ENCODE assay signal across 21 cellular contexts in the genomic region with DNA sequence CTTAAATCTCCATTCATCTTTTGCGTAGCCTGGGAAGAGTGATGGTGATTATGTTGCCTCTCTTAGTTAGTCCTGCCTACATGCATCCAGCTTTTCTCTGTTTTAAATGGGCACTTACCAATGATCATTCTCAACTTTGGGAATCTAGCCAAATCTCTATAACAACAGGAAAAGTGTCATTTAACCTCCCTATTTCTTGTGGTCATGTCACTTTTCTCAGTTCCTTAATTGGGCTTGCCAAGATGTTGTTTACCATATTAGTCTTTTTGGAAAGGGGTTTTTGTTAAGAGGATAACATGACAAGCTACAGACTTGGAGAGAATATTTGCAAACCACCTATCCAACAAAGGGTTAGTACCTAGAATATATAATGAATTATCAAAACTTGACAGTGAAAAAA. TPM values are rescaled to one million over a fixed set of nuclear protein-coding genes. Genes with fewer than 3 reads are reported as not detected.
A peak's percentile ranks its signal among the peaks of the same experiment; 100 is the strongest.
DNase-seq lines count a peak whose midpoint lies in the region; ATAC-seq and TF ChIP-seq lines count a peak whose summit lies in the region.
"Had no signal": no experiment of that assay in that cellular context is flagged by ENCODE, and none has a peak within 500 bp of the region (broad histone marks: within the 10 kb centered on the region; RNA-seq: fewer than 3 reads in every experiment).

No MANE protein-coding gene starts in this region.

- peak overlapping the region; percentile 15 to 90 (median 54) for H3K27ac Mint-ChIP-seq in IgD-negative memory B cell
- H3K27ac Mint-ChIP-seq: activated CD4-positive, alpha-beta memory T cell treated with anti-CD3 and anti-CD28 coated beads for 36 hours; activated naive CD8-positive, alpha-beta T cell treated with anti-CD3 and anti-CD28 coated beads for 36 hours; CD4-positive, alpha-beta T cell; stimulated activated naive CD8-positive, alpha-beta T cell treated with anti-CD3 and anti-CD28 coated beads, Interleukin-15, Interleukin-2, amounts not matched to agents 100 ng/mL and 50 ng/mL, for 24 hours had no signal

- H3K4me1 Mint-ChIP-seq in IgD-negative memory B cell: peaks cover 24 to 34% (median 31%) of the 10 kb centered on the region in 3 donors

- H2AFZ ChIP-seq in OCI-LY3 (ENCODE audit: low read depth, low read length): no peak overlapping the region

- no peak overlapping the region for H3K9ac ChIP-seq in OCI-LY3 (ENCODE audit: low read length)

- H3K4me3 Mint-ChIP-seq in IgD-negative memory B cell: peak overlapping the region; percentile 10 to 65 (median 26)
- H3K4me3 Mint-ChIP-seq: activated CD4-positive, alpha-beta memory T cell treated with anti-CD3 and anti-CD28 coated beads for 36 hours; activated naive CD8-positive, alpha-beta T cell treated with anti-CD3 and anti-CD28 coated beads for 36 hours; CD4-positive, alpha-beta T cell; stimulated activated naive CD8-positive, alpha-beta T cell treated with anti-CD3 and anti-CD28 coated beads, Interleukin-15, Interleukin-2, amounts not matched to agents 100 ng/mL and 50 ng/mL, for 24 hours had no signal

- no peak for ATAC-seq in GM19395 (IDR thresholded peaks at IDR 0.05; ENCODE audit: unreplicated experiment)
- ATAC-seq in left lobe of liver: no peak
- no peak for ATAC-seq in stimulated activated naive CD8-positive, alpha-beta T cell treated with anti-CD3 and anti-CD28 coated beads, Interleukin-15, Interleukin-2, amounts not matched to agents 100 U/mL and 50 U/mL, for 24 hours

- H3K4me1 ChIP-seq in OCI-LY3 (ENCODE audit: low read length): peaks cover 34% of the 10 kb centered on the region
- H3K4me1 ChIP-seq: esophagus squamous epithelium had no signal

- H3K4me2 ChIP-seq in OCI-LY3 (ENCODE audit: low read length): peak overlapping the region; percentile 44

- DNase-seq in DMS79 treated with DMSO at 0.1 percent for 48 hours (lab: John Stamatoyannopoulos, UW) (peak; percentile 69), lung microvascular endothelial cell (ENCODE audit: low read depth in 2 of 2) (peak; percentile 48 to 52), left lobe of liver (ENCODE audit: low spot score) (no peak)
- DNase-seq in stimulated activated naive CD8-positive, alpha-beta T cell treated with anti-CD3 and anti-CD28 coated beads, Interleukin-15, Interleukin-2, amounts not matched to agents 100 U/mL and 50 U/mL, for 24 hours: no peak
- DNase-seq: activated CD4-positive, alpha-beta memory T cell treated with anti-CD3 and anti-CD28 coated beads for 36 hours; activated naive CD8-positive, alpha-beta T cell treated with anti-CD3 and anti-CD28 coated beads for 36 hours; activated T-cell treated with anti-CD3 and anti-CD28 coated beads, Interleukin-2, amount 50 U/mL, for 48 hours; esophagus squamous epithelium; heart left ventricle; mesenchymal stem cell; NK-92 treated with Interleukin-12 subunit alpha and Interleukin-12 subunit beta, amount 100 ng/mL, for 24 hours; upper lobe of left lung had no signal

- no peaks in the 10 kb centered on the region for H3K79me2 ChIP-seq in OCI-LY3 (ENCODE audit: low read length)

- no peaks in the 10 kb centered on the region for H3K36me3 Mint-ChIP-seq in IgD-negative memory B cell
- H3K36me3 Mint-ChIP-seq: activated CD4-positive, alpha-beta memory T cell treated with anti-CD3 and anti-CD28 coated beads for 36 hours; activated naive CD8-positive, alpha-beta T cell treated with anti-CD3 and anti-CD28 coated beads for 36 hours had no signal

- H3K9me3 Mint-ChIP-seq in IgD-negative memory B cell: no peaks in the 10 kb centered on the region
- H3K9me3 Mint-ChIP-seq: activated CD4-positive, alpha-beta memory T cell treated with anti-CD3 and anti-CD28 coated beads for 36 hours; activated naive CD8-positive, alpha-beta T cell treated with anti-CD3 and anti-CD28 coated beads for 36 hours; CD4-positive, alpha-beta T cell; stimulated activated naive CD8-positive, alpha-beta T cell treated with anti-CD3 and anti-CD28 coated beads, Interleukin-15, Interleukin-2, amounts not matched to agents 100 ng/mL and 50 ng/mL, for 24 hours had no signal

- H3K27ac ChIP-seq in OCI-LY3 (ENCODE audit: low read length): no peak overlapping the region

- no peak overlapping the region for H3K4me3 ChIP-seq in OCI-LY3 (ENCODE audit: low read length)
- H3K4me3 ChIP-seq: esophagus squamous epithelium, heart left ventricle, upper lobe of left lung had no signal

- peaks cover 7% of the 10 kb centered on the region for H3K27me3 Mint-ChIP-seq in IgD-negative memory B cell

- no peaks in the 10 kb centered on the region for H4K20me1 ChIP-seq in OCI-LY3 (ENCODE audit: insufficient read depth, low read length)

- H3K9me3 ChIP-seq in OCI-LY3 (ENCODE audit: insufficient read depth, low read length): no peaks in the 10 kb centered on the region
- H3K9me3 ChIP-seq: esophagus squamous epithelium, heart left ventricle, upper lobe of left lung had no signal

- H3K36me3 ChIP-seq in OCI-LY3 (replicated peaks; ENCODE audit: low read depth, low read length): no peaks in the 10 kb centered on the region
- H3K36me3 ChIP-seq: esophagus squamous epithelium, heart left ventricle, upper lobe of left lung had no signal

- H3K27me3 ChIP-seq in OCI-LY3 (ENCODE audit: low read depth, low read length): no peaks in the 10 kb centered on the region
- H3K27me3 ChIP-seq: upper lobe of left lung had no signal

- no peak for TF ChIP-seq CTCF in OCI-LY3 (IDR thresholded peaks at IDR 0.05; ENCODE audit: low read depth, low read length)

RNA-seq across cellular contexts. Expression of a gene that starts 15.6 kb away (rescaled TPM):
- polyA plus RNA-seq in IgD-negative memory B cell: not detected
- total RNA-seq in lung microvascular endothelial cell: 0.99 and 1.7 TPM in 2 replicates
- 1.1 TPM for total RNA-seq in left lobe of liver
- total RNA-seq: activated CD4-positive, alpha-beta memory T cell treated with anti-CD3 and anti-CD28 coated beads for 36 hours; activated naive CD8-positive, alpha-beta T cell treated with anti-CD3 and anti-CD28 coated beads for 36 hours; Daoy; H4; SK-MEL-5 had no signal
- polyA plus RNA-seq: neural cell had no signal

RNA-seq across cellular contexts. Expression of a gene that starts 19.0 kb away (rescaled TPM):
- 0.60 TPM for polyA plus RNA-seq in IgD-negative memory B cell
- total RNA-seq in lung microvascular endothelial cell: not detected in 2 replicates
- 442 TPM for total RNA-seq in left lobe of liver
- total RNA-seq: activated CD4-positive, alpha-beta memory T cell treated with anti-CD3 and anti-CD28 coated beads for 36 hours; activated naive CD8-positive, alpha-beta T cell treated with anti-CD3 and anti-CD28 coated beads for 36 hours; Daoy; SK-MEL-5 had no signal
- polyA plus RNA-seq: neural cell had no signal

RNA-seq across cellular contexts. Expression of a gene that starts 51.8 kb away (rescaled TPM):
- polyA plus RNA-seq in IgD-negative memory B cell: 3.4 TPM
- total RNA-seq in lung microvascular endothelial cell (0.22 and 1.2 TPM in 2 replicates), left lobe of liver (2.5 TPM)
- total RNA-seq: Daoy, H4, SK-MEL-5 had no signal
- polyA plus RNA-seq: neural cell had no signal

RNA-seq across cellular contexts. Expression of a gene that starts 59.8 kb away (rescaled TPM):
- 3.3 TPM for polyA plus RNA-seq in IgD-negative memory B cell
- total RNA-seq in lung microvascular endothelial cell (1.3 and 2.4 TPM in 2 replicates), left lobe of liver (39.9 TPM)
- polyA plus RNA-seq: neural cell had no signal

Comparison
In these comparisons a context has a peak if more than half of its experiments do, and no peak if none do; other contexts are left out.
1. DNase-seq: peak in DMS79 treated with DMSO at 0.1 percent for 48 hours (single experiment) and lung microvascular endothelial cell (2 of 2); none in left lobe of liver (single experiment) and stimulated activated naive CD8-positive, alpha-beta T cell treated with anti-CD3 and anti-CD28 coated beads, Interleukin-15, Interleukin-2, amounts not matched to agents 100 U/mL and 50 U/mL, for 24 hours (single experiment).
2. RNA of a gene that starts 19.0 kb away (total RNA-seq): 442 TPM in left lobe of liver (single experiment); not detected in lung microvascular endothelial cell; every median in the first group is over 100 times any median in the second.